22 cellular contexts compared by ENCODE assay signal in genomic region chr9:79061766-79062165, GRCh38.
DNase-seq lines count a peak whose midpoint lies in the region; ATAC-seq, FAIRE-seq and TF ChIP-seq lines count a peak whose summit lies in the region.
"Had no signal": no experiment of that assay in that cellular context is flagged by ENCODE, and none has a peak within 500 bp of the region (broad histone marks: within the 10 kb centered on the region; RNA-seq: fewer than 3 reads in every experiment).

No MANE protein-coding gene starts in this region.

- no peaks in the 10 kb centered on the region for H3K4me1 ChIP-seq in uterus
- H3K4me1 ChIP-seq: HAP-1 had no signal

- H3K4me3 ChIP-seq in foreskin fibroblast (ENCODE audit: low read depth in 1 of 2, low read length in 2 of 2) (no peak overlapping the region), uterus (no peak overlapping the region)
- H3K4me3 ChIP-seq: GM12878, GM23248, HAP-1, MG63 had no signal

- no peak for ATAC-seq in HG03442 (IDR thresholded peaks at IDR 0.05; ENCODE audit: unreplicated experiment)
- no peak for ATAC-seq in GM18502 (IDR thresholded peaks at IDR 0.05; ENCODE audit: poor library complexity, unreplicated experiment)
- ATAC-seq: GM12878 had no signal

- TF ChIP-seq CTCF in foreskin fibroblast (IDR thresholded peaks at IDR 0.05; ENCODE audit: low read depth, low read length) (no peak), uterus (IDR thresholded peaks at IDR 0.05) (no peak)

- no peaks in the 10 kb centered on the region for H3K27me3 ChIP-seq in uterus
- H3K27me3 ChIP-seq: MG63 had no signal

- H3K36me3 ChIP-seq in uterus, result no peaks in the 10 kb centered on the region
- H3K36me3 ChIP-seq: HAP-1, MG63 had no signal

- DNase-seq in EH (ENCODE audit: low read depth) (peak; percentile 55), HTR-8/SVneo (ENCODE audit: insufficient read length, low spot score) (peak; percentile 29), T1000 (lab: John Stamatoyannopoulos, UW) (peak; percentile 6), foreskin fibroblast (peak; percentile 28 to 60), uterus (no peak), posterior cingulate gyrus (no peak)
- DNase-seq: GM23248, Karpas-422, MG63, NCI-H1417, NCI-H1694 treated with DMSO at 0.1 percent for 48 hours, NCI-H2081 treated with DMSO at 0.1 percent for 48 hours, NCI-H2171 treated with DMSO at 0.1 percent for 48 hours, NCI-H446, NCI-H526, SHP77 treated with DMSO at 0.1 percent for 48 hours, SK-N-SH had no signal

- TF ChIP-seq POLR2A in uterus (IDR thresholded peaks at IDR 0.05), result no peak

- no peak for FAIRE-seq in HTR-8/SVneo (lab: Jason Lieb, UNC)
- FAIRE-seq: A204.1, GM12878 had no signal

- H3K9me3 ChIP-seq in uterus, result no peaks in the 10 kb centered on the region
- H3K9me3 ChIP-seq: HAP-1, MG63, SK-N-SH had no signal

- intact Hi-C loops in uterus (cut with DNase I; ENCODE audit: low total_unique reads), result no loop called here
- intact Hi-C loops in posterior cingulate gyrus (cut with DNase I), result no loop called here

- no peak overlapping the region for H3K27ac ChIP-seq in uterus
- H3K27ac ChIP-seq: GM23248 had no signal

Comparison
In these comparisons a context has a peak if more than half of its experiments do, and no peak if none do; other contexts are left out.
1. DNase-seq: peak in EH (single experiment), HTR-8/SVneo (single experiment), T1000 (single experiment) and foreskin fibroblast (2 of 2); none in uterus (0 of 2) and posterior cingulate gyrus (0 of 10).